Comparison of ENCODE assay signal across 9 cellular contexts in the genomic region with DNA sequence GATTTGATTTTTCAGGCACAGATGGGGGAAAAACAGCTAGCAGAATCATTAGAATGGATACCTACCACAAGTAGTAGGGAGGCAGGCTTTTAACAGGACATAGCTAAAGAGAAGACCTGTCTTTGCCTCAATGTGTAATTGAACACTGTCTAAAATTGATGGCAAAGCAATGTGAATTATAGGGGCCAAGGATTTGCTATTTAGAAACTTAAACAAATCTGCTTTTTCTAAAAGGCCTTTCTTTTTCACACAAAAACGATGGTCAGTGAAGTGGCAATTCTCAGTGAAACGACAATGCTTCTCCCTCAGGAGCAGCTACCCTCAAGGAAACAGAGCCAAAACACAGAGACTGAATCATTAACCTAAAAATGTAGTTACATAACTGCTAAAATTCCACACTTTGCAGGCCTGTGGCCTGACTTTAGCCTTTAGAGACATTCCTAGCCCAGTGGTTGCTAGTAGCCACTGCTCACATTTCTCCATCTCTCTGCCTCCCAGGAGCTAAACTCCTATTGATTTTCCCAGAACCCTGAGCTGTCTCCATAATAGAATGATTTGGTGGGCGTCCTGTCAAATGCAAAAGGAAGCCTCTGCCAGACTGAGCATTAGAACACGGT.
A peak's percentile ranks its signal among the peaks of the same experiment; 100 is the strongest.
DNase-seq lines count a peak whose midpoint lies in the region; ATAC-seq and TF ChIP-seq lines count a peak whose summit lies in the region.
"Had no signal": no experiment of that assay in that cellular context is flagged by ENCODE, and none has a peak within 500 bp of the region (broad histone marks: within the 10 kb centered on the region; RNA-seq: fewer than 3 reads in every experiment).

No MANE protein-coding gene starts in this region.

- H3K9me3 ChIP-seq in NT2/D1 (ENCODE audit: insufficient read depth, low read length), result no peaks in the 10 kb centered on the region
- H3K9me3 ChIP-seq in MM.1S (replicated peaks; ENCODE audit: insufficient read depth, low read length), result no peaks in the 10 kb centered on the region

- no peaks in the 10 kb centered on the region for H3K27me3 Mint-ChIP-seq in nephron (ENCODE audit: low read depth)

- H3K9me2 ChIP-seq in MM.1S (replicated peaks; ENCODE audit: insufficient read depth, low read length), result no peaks in the 10 kb centered on the region

- no peak overlapping the region for H3K9ac ChIP-seq in NT2/D1 (ENCODE audit: insufficient read length, low read depth)
- H3K9ac ChIP-seq in MM.1S (ENCODE audit: low read length), result no peak overlapping the region

- peak; percentile 6 for DNase-seq in NT2/D1 (ENCODE audit: low read depth, low spot score)
- DNase-seq in fibroblast of mammary gland (ENCODE audit: low read depth), result peak; percentile 76
- DNase-seq in MM.1S, result no peak
- no peak for DNase-seq in NCI-H187 (lab: John Stamatoyannopoulos, UW)

- ATAC-seq in HG02870 (IDR thresholded peaks at IDR 0.05; ENCODE audit: unreplicated experiment) (no peak), GM21619 (IDR thresholded peaks at IDR 0.05; ENCODE audit: unreplicated experiment) (no peak)
- ATAC-seq: HCT116 had no signal

- peaks cover 8% of the 10 kb centered on the region for H3K9me3 Mint-ChIP-seq in nephron

- H3K27me3 ChIP-seq in ACC112 (ENCODE audit: insufficient read depth, low read length) (no peaks in the 10 kb centered on the region), NT2/D1 (ENCODE audit: insufficient read depth, insufficient read length) (no peaks in the 10 kb centered on the region), MM.1S (replicated peaks; ENCODE audit: insufficient read depth, low read length) (no peaks in the 10 kb centered on the region)

- no peaks in the 10 kb centered on the region for H3K36me3 ChIP-seq in ACC112 (ENCODE audit: insufficient read depth, low read length)
- H3K36me3 ChIP-seq in NT2/D1 (ENCODE audit: insufficient read depth, insufficient read length, low read length), result no peaks in the 10 kb centered on the region
- no peaks in the 10 kb centered on the region for H3K36me3 ChIP-seq in MM.1S (replicated peaks; ENCODE audit: insufficient read depth, low read length)

- H4K20me1 ChIP-seq in MM.1S (ENCODE audit: insufficient read depth, low read length), result no peaks in the 10 kb centered on the region

- no peak overlapping the region for H3K4me3 Mint-ChIP-seq in nephron

- H3K4me1 ChIP-seq in ACC112 (ENCODE audit: control insufficient read depth, insufficient read depth, low read length, unreplicated experiment) (peaks cover 34% of the 10 kb centered on the region), NT2/D1 (ENCODE audit: insufficient read depth, insufficient read length) (no peaks in the 10 kb centered on the region), MM.1S (ENCODE audit: low read length) (no peaks in the 10 kb centered on the region)

- H3F3A ChIP-seq in MM.1S (ENCODE audit: insufficient read depth, low read length), result no peaks in the 10 kb centered on the region

- peak overlapping the region; percentile 79 to 84 (median 80) for H3K27ac Mint-ChIP-seq in nephron

- H3K27ac ChIP-seq in ACC112 (ENCODE audit: low read depth, low read length) (peak overlapping the region; percentile 94), MM.1S (ENCODE audit: low read length) (no peak overlapping the region)

- TF ChIP-seq CTCF in fibroblast of mammary gland (conservative IDR thresholded peaks at IDR 0.05; ENCODE audit: control insufficient read depth, insufficient read depth, low read depth, low read length) (peak; percentile 27), nephron (IDR thresholded peaks at IDR 0.05; ENCODE audit: unreplicated experiment in 3 of 3) (no peak), MM.1S (IDR thresholded peaks at IDR 0.05; ENCODE audit: low read length) (no peak)

- peaks cover 48% of the 10 kb centered on the region for H3K4me1 Mint-ChIP-seq in nephron

- H3K4me2 ChIP-seq in MM.1S (ENCODE audit: low read depth, low read length), result no peak overlapping the region

- no peaks in the 10 kb centered on the region for H3K79me2 ChIP-seq in ACC112 (ENCODE audit: control insufficient read depth, insufficient read depth, low read length, unreplicated experiment)
- no peaks in the 10 kb centered on the region for H3K79me2 ChIP-seq in MM.1S (ENCODE audit: low read length)

- peak overlapping the region; percentile 19 for H3K4me3 ChIP-seq in ACC112 (ENCODE audit: low read depth, low read length)
- H3K4me3 ChIP-seq in NT2/D1 (ENCODE audit: insufficient read length, low read depth), result no peak overlapping the region
- H3K4me3 ChIP-seq in fibroblast of mammary gland (ENCODE audit: control insufficient read depth, low read depth, low read length), result no peak overlapping the region
- no peak overlapping the region for H3K4me3 ChIP-seq in MM.1S (ENCODE audit: low read length)

- peaks cover 5% of the 10 kb centered on the region for H3K36me3 Mint-ChIP-seq in nephron (ENCODE audit: low read depth)

- H2AFZ ChIP-seq in ACC112 (ENCODE audit: low read length, unreplicated experiment) (peak overlapping the region; percentile 26), MM.1S (ENCODE audit: low read length) (no peak overlapping the region)

Comparison
In these comparisons a context has a peak if more than half of its experiments do, and no peak if none do; other contexts are left out.
1. DNase-seq: peak in NT2/D1 (single experiment) and fibroblast of mammary gland (single experiment); none in MM.1S (single experiment) and NCI-H187 (0 of 2).